In genomic region chr22:49998718-49999062, GRCh38 we compare ENCODE assay signal across 1 cellular context.
TF ChIP-seq lines count a peak whose summit lies in the region.

No MANE protein-coding gene starts in this region.

TF ChIP-seq in K562, 482 proteins besides CTCF, POLR2A, EP300 and RAD21:
- TF ChIP-seq ZBTB43 (CRISPR knock-in tag; IDR thresholded peaks at IDR 0.05) (peak; percentile 85; the same call in 1 of the 2 replicates), KDM5B (IDR thresholded peaks at IDR 0.05; ENCODE audit: insufficient replicate concordance, low read depth, low read length) (no peak)
